In the genomic region with DNA sequence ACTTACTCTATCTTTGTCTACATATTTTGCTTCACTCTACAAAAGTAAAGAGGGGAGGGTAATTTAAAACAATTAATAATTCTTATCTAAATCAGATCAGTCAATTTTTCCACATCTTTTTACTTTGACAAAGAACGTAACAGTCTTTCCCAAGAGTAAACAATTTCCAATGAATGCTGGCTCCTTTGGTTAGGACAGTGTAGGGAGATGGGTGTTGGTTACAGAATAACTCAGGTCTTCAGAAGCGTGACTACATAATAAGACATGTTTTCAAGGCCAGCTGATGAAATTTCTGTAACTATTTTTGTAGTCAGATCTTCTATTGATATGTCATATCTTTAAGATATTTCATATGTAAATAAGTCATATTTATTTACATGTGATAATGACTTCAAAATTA, we compare ENCODE assay signal across 26 cellular contexts.
DNase-seq lines count a peak whose midpoint lies in the region; FAIRE-seq and TF ChIP-seq lines count a peak whose summit lies in the region.
"Had no signal": no experiment of that assay in that cellular context is flagged by ENCODE, and none has a peak within 500 bp of the region (broad histone marks: within the 10 kb centered on the region; RNA-seq: fewer than 3 reads in every experiment).

No MANE protein-coding gene starts in this region.

- TF ChIP-seq CTCF in 22Rv1 (IDR thresholded peaks at IDR 0.05) (no peak), PC-9 (conservative IDR thresholded peaks at IDR 0.05) (no peak), parathyroid adenoma (IDR thresholded peaks at IDR 0.05) (no peak)

- H3K4me3 ChIP-seq in PC-9 (no peak overlapping the region), parathyroid adenoma (ENCODE audit: low read depth, low read length) (peak overlapping the region; percentile 22)
- H3K4me3 ChIP-seq: A549; BLaER1 treated with 17β-estradiol and CSF1 and Interleukin-3, amounts not matched to agents 10 nM and 100 nM; HAP-1 had no signal

- H3K4me1 ChIP-seq in PC-9 (replicated peaks; ENCODE audit: insufficient read depth): peaks cover 15% of the 10 kb centered on the region
- H3K4me1 ChIP-seq in parathyroid adenoma: peaks cover 30% of the 10 kb centered on the region
- H3K4me1 ChIP-seq: A549; BE2C; BLaER1 treated with 17β-estradiol and CSF1 and Interleukin-3, amounts not matched to agents 10 nM and 100 nM; HAP-1 had no signal

- H4K20me1 ChIP-seq in PC-9 (ENCODE audit: insufficient read depth): no peaks in the 10 kb centered on the region
- H4K20me1 ChIP-seq: BLaER1 treated with 17β-estradiol and CSF1 and Interleukin-3, amounts not matched to agents 10 nM and 100 nM had no signal

- intact Hi-C loops in PC-9 (cut with micrococcal nuclease; ENCODE audit: unreplicated experiment): no loop called here

- H3F3A ChIP-seq in PC-9 (ENCODE audit: insufficient read depth, low read depth): 0 out of 2 replicates have a peak, but pooled peaks cover 8% of the 10 kb centered on the region

- H2AFZ ChIP-seq in PC-9 (no peak overlapping the region), parathyroid adenoma (no peak overlapping the region)

- DNase-seq in PC-9 (no peak), SKM-1 treated with dmso at 0.1 percent for 144 hours (lab: John Stamatoyannopoulos, UW; ENCODE audit: unreplicated experiment) (no peak), SHP77 treated with DMSO at 0.1 percent for 48 hours (lab: John Stamatoyannopoulos, UW) (no peak), NCI-H2171 (lab: John Stamatoyannopoulos, UW) (no peak), GF-D8 (lab: John Stamatoyannopoulos, UW) (no peak)
- DNase-seq: 8988T; ACHN; AML-193; BE2C; CD4-positive, alpha-beta T cell; CD8-positive, alpha-beta memory T cell; DMS 273 treated with DMSO at 0.1 percent for 48 hours; DMS79; EL; GDM1; GOT3; HFFc6 had no signal

- POLR2A ChIA-PET in PC-9 (lab: Charles Lee; ENCODE audit: unreplicated experiment): interaction anchor here (0.5 to 0.7 kb wide), 2 partner anchors 9 to 75 kb away, joined by 4 read pairs; no protein-coding TSS in a partner anchor

- FAIRE-seq in islet of Langerhans (lab: Jason Lieb, UNC): peak; percentile 30
- FAIRE-seq: A549, GM12891, GM18507, H54 had no signal

- H3K79me2 ChIP-seq in PC-9 (ENCODE audit: low read depth) (no peaks in the 10 kb centered on the region), parathyroid adenoma (no peaks in the 10 kb centered on the region)

- CTCF ChIA-PET in PC-9 (lab: Charles Lee): no interaction called here

- H3K9ac ChIP-seq in parathyroid adenoma: no peak overlapping the region
- H3K9ac ChIP-seq: BLaER1 treated with 17β-estradiol and CSF1 and Interleukin-3, amounts not matched to agents 10 nM and 100 nM had no signal

- H3K27me3 ChIP-seq in PC-9 (ENCODE audit: insufficient read depth, low read depth) (no peaks in the 10 kb centered on the region), parathyroid adenoma (ENCODE audit: control insufficient read depth, insufficient read depth, low read length) (no peaks in the 10 kb centered on the region)
- H3K27me3 ChIP-seq: BE2C; BLaER1 treated with 17β-estradiol and CSF1 and Interleukin-3, amounts not matched to agents 10 nM and 100 nM had no signal

- no peaks in the 10 kb centered on the region for H3K9me3 ChIP-seq in PC-9 (ENCODE audit: insufficient read depth, low read depth)
- H3K9me3 ChIP-seq in parathyroid adenoma (ENCODE audit: control insufficient read depth, low read length): no peaks in the 10 kb centered on the region
- H3K9me3 ChIP-seq: A549; BE2C; BLaER1 treated with 17β-estradiol and CSF1 and Interleukin-3, amounts not matched to agents 10 nM and 100 nM; HAP-1 had no signal

- H3K9me2 ChIP-seq in PC-9 (ENCODE audit: insufficient read depth): no peaks in the 10 kb centered on the region

- H3K27ac ChIP-seq in 22Rv1 (peak overlapping the region; percentile 50), PC-9 (no peak overlapping the region), parathyroid adenoma (peak overlapping the region; percentile 81)
- H3K27ac ChIP-seq: A549; BLaER1 treated with 17β-estradiol and CSF1 and Interleukin-3, amounts not matched to agents 10 nM and 100 nM had no signal

- H3K36me3 ChIP-seq in PC-9 (ENCODE audit: low read depth) (no peaks in the 10 kb centered on the region), parathyroid adenoma (ENCODE audit: control insufficient read depth, insufficient read depth, low read length) (no peaks in the 10 kb centered on the region)
- H3K36me3 ChIP-seq: BE2C; BLaER1 treated with 17β-estradiol and CSF1 and Interleukin-3, amounts not matched to agents 10 nM and 100 nM; HAP-1 had no signal

- BruUV-seq in PC-9 (replicated peaks; lab: Mats Ljungman, UMichigan): no TSS peak

- H3K4me2 ChIP-seq in PC-9 (peak overlapping the region; percentile 1; the same call in 1 of the 2 replicates), parathyroid adenoma (ENCODE audit: low read length) (peak overlapping the region; percentile 53)
- H3K4me2 ChIP-seq: A549; BLaER1 treated with 17β-estradiol and CSF1 and Interleukin-3, amounts not matched to agents 10 nM and 100 nM had no signal
